Comparison of ENCODE assay signal across 23 cellular contexts in the genomic region with DNA sequence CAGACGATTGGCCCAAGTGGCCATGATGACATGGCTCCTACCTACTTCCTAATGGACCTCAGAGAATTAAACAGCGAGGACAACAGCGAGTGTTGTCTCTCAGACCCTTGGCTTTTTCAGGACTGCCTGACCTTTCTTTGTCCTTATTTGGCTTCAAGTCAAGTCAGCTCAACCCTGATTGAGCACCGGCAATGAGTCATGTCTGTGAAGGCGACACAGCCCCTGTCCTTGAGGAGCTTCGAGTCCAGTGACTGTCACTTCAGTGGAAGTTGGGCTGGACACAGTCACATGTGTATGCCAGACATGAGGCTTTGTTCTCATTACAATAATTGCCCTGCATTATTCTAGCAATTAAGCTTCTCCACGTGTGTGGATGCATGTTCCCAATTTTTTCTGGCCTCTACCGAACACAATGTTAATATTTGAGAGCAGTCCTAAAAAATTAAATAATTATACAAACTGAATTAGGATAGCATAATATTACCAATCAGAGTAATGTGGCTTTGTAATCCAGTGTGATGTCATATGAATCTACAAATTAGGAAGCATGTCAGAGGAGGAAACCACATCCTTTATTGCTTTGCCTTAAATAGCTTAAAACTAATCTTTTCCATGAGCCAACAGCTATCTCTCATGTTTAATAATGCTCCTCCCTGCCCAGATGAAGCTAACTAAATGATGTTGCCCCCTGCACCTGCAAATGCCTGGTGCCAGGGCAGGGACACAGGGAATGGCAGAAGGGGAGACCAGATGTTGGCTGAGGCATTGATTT.
DNase-seq lines count a peak whose midpoint lies in the region; ATAC-seq and TF ChIP-seq lines count a peak whose summit lies in the region.
"Had no signal": no experiment of that assay in that cellular context is flagged by ENCODE, and none has a peak within 500 bp of the region (broad histone marks: within the 10 kb centered on the region; RNA-seq: fewer than 3 reads in every experiment).

No MANE protein-coding gene starts in this region.

- H3K4me1 ChIP-seq in RWPE2 (ENCODE audit: insufficient read depth, poor library complexity, severe bottlenecking) (peaks cover 8% of the 10 kb centered on the region), neuronal stem cell (ENCODE audit: control insufficient read depth in 2 of 2, insufficient read depth in 1 of 2, low read depth in 1 of 2, low read length in 2 of 2) (no peaks in the 10 kb centered on the region)
- H3K4me1 ChIP-seq in naive thymus-derived CD4-positive, alpha-beta T cell (ENCODE audit: control insufficient read depth in 2 of 2, insufficient read depth in 2 of 2, low read length in 2 of 2) = no peaks in the 10 kb centered on the region
- H3K4me1 ChIP-seq: tibial artery had no signal

- H2BK12ac ChIP-seq in neuronal stem cell (ENCODE audit: low read length) = no peak overlapping the region

- ATAC-seq in RWPE2 (ENCODE audit: low read depth) = no peak
- ATAC-seq in naive thymus-derived CD4-positive, alpha-beta T cell = peak; percentile 43

- TF ChIP-seq CTCF in RWPE2 (IDR thresholded peaks at IDR 0.05; ENCODE audit: poor library complexity, severe bottlenecking) = no peak
- no peak for TF ChIP-seq CTCF in chondrocyte (IDR thresholded peaks at IDR 0.05)

- no peak overlapping the region for H3K14ac ChIP-seq in neuronal stem cell (ENCODE audit: low read length)

- CTCF ChIA-PET in naive thymus-derived CD4-positive, alpha-beta T cell (lab: Charles Lee) = interaction anchor here (0.6 to 1.0 kb wide), 2 partner anchors 128 to 307 kb away, joined by 3 read pairs; no protein-coding TSS in a partner anchor

- no peak overlapping the region for H3K9ac ChIP-seq in neuronal stem cell (ENCODE audit: low read depth, low read length, poor library complexity)

- no peak overlapping the region for H3K18ac ChIP-seq in neuronal stem cell (ENCODE audit: low read length)

- no peak overlapping the region for H2BK5ac ChIP-seq in neuronal stem cell (ENCODE audit: low read length)

- H3K23ac ChIP-seq in neuronal stem cell (ENCODE audit: low read depth, low read length, poor library complexity) = no peak overlapping the region

- no peak overlapping the region for H2AK5ac ChIP-seq in neuronal stem cell (ENCODE audit: low read depth, low read length)

- no CpG with 5 or more reads among the region's 8 CpGs for whole genome bisulfite sequencing in neuronal stem cell (ENCODE audit: extremely low coverage in 2 of 2, insufficient read length in 2 of 2, insufficient replicate concordance in 1 of 2), 2 donors

- no peaks in the 10 kb centered on the region for H3K36me3 ChIP-seq in RWPE2 (ENCODE audit: low read depth)
- no peaks in the 10 kb centered on the region for H3K36me3 ChIP-seq in naive thymus-derived CD4-positive, alpha-beta T cell (ENCODE audit: control insufficient read depth in 2 of 3, insufficient read depth in 3 of 3, low read length in 3 of 3)
- H3K36me3 ChIP-seq in neuronal stem cell (replicated peaks in 1 of 2; ENCODE audit: control insufficient read depth in 2 of 2, insufficient read depth in 2 of 2, low read length in 2 of 2) = no peaks in the 10 kb centered on the region
- H3K36me3 ChIP-seq: cardiac muscle cell, MG63, spleen, tibial artery had no signal

- H4K8ac ChIP-seq in neuronal stem cell (ENCODE audit: low read depth, low read length) = no peak overlapping the region

- DNase-seq in DMS53 (lab: John Stamatoyannopoulos, UW) (peak; percentile 35), DMS53 treated with DMSO at 0.1 percent for 48 hours (lab: John Stamatoyannopoulos, UW; ENCODE audit: unreplicated experiment) (no peak), Kasumi-1 (lab: John Stamatoyannopoulos, UW) (peak; percentile 33 to 50), RWPE2 (ENCODE audit: low spot score) (peak; percentile 51), chondrocyte (ENCODE audit: low spot score) (no peak), neuronal stem cell (ENCODE audit: low spot score) (no peak), NAMALWA (ENCODE audit: low spot score) (no peak)
- no peak for DNase-seq in naive thymus-derived CD4-positive, alpha-beta T cell
- DNase-seq: 8988T, COR-L47, kidney, MG63, NCI-H1694 treated with DMSO at 0.1 percent for 48 hours, NCI-H345, spleen, tibial artery had no signal

- H3K36me3 Mint-ChIP-seq in naive thymus-derived CD4-positive, alpha-beta T cell = no peaks in the 10 kb centered on the region
- no peaks in the 10 kb centered on the region for H3K36me3 Mint-ChIP-seq in chondrocyte (ENCODE audit: low read depth)
- H3K36me3 Mint-ChIP-seq: T-cell had no signal

- intact Hi-C loops in naive thymus-derived CD4-positive, alpha-beta T cell (cut with micrococcal nuclease) = loop anchor here (1.0 to 10.0 kb wide), 7 partner anchors 70 to 1748 kb away; partner anchors contain the start of genes FAM217B (in 1 of the 2) and PPP1R3D (in 1 of the 2)

- no peak overlapping the region for H3K4ac ChIP-seq in neuronal stem cell (ENCODE audit: low read length)

- no peak overlapping the region for H3K4me2 ChIP-seq in neuronal stem cell (ENCODE audit: insufficient read depth, low read length, poor library complexity, severe bottlenecking)

- POLR2A ChIA-PET in naive thymus-derived CD4-positive, alpha-beta T cell (lab: Charles Lee) = no interaction called here

- no peak overlapping the region for H3K4me3 Mint-ChIP-seq in naive thymus-derived CD4-positive, alpha-beta T cell
- H3K4me3 Mint-ChIP-seq in chondrocyte (ENCODE audit: unreplicated experiment) = no peak overlapping the region
- H3K4me3 Mint-ChIP-seq: activated CD4-positive, alpha-beta T cell treated with anti-CD3 and anti-CD28 coated beads for 36 hours had no signal

- no peak overlapping the region for H2BK120ac ChIP-seq in neuronal stem cell (ENCODE audit: low read depth, low read length)

- H3K27me3 ChIP-seq in RWPE2 (ENCODE audit: insufficient read depth, poor library complexity, severe bottlenecking) (no peaks in the 10 kb centered on the region), neuronal stem cell (ENCODE audit: control insufficient read depth in 3 of 3, insufficient read depth in 3 of 3, low read depth in 1 of 3, low read length in 3 of 3) (no peaks in the 10 kb centered on the region)
- H3K27me3 ChIP-seq in naive thymus-derived CD4-positive, alpha-beta T cell (ENCODE audit: control insufficient read depth in 2 of 2, insufficient read depth in 2 of 2, low read length in 2 of 2) = no peaks in the 10 kb centered on the region
- H3K27me3 ChIP-seq: cardiac muscle cell, MG63, spleen had no signal

- H3K27ac Mint-ChIP-seq in naive thymus-derived CD4-positive, alpha-beta T cell = no peak overlapping the region
- no peak overlapping the region for H3K27ac Mint-ChIP-seq in chondrocyte (ENCODE audit: unreplicated experiment)
- H3K27ac Mint-ChIP-seq: activated CD4-positive, alpha-beta T cell treated with anti-CD3 and anti-CD28 coated beads for 36 hours; activated T-cell treated with anti-CD3 and anti-CD28 coated beads, Interleukin-2, amount 50 U/mL, for 24 hours; stimulated activated naive CD8-positive, alpha-beta T cell treated with anti-CD3 and anti-CD28 coated beads, Interleukin-15, amount 100 ng/mL, for 72 hours; T-cell had no signal

- no peak overlapping the region for H4K91ac ChIP-seq in neuronal stem cell (ENCODE audit: low read depth, low read length, poor library complexity)

- H3K79me1 ChIP-seq in neuronal stem cell (ENCODE audit: low read depth, low read length) = no peaks in the 10 kb centered on the region

- peaks cover 0 to 27% (median 14%) of the 10 kb centered on the region in 7 donors for H3K4me1 Mint-ChIP-seq in naive thymus-derived CD4-positive, alpha-beta T cell
- H3K4me1 Mint-ChIP-seq in chondrocyte (ENCODE audit: low read depth) = no peaks in the 10 kb centered on the region
- H3K4me1 Mint-ChIP-seq: stimulated activated naive CD8-positive, alpha-beta T cell treated with anti-CD3 and anti-CD28 coated beads, Interleukin-15, amount 100 ng/mL, for 72 hours had no signal

- H3K27ac ChIP-seq in RWPE2 (ENCODE audit: poor library complexity, severe bottlenecking) (no peak overlapping the region), neuronal stem cell (replicated peaks; ENCODE audit: low read length) (no peak overlapping the region)
- no peak overlapping the region for H3K27ac ChIP-seq in naive thymus-derived CD4-positive, alpha-beta T cell (ENCODE audit: low read depth, low read length)
- H3K27ac ChIP-seq: cardiac muscle cell, RWPE1, tibial artery had no signal

- H2AFZ ChIP-seq in neuronal stem cell (ENCODE audit: low read length) = no peak overlapping the region

- H3K9me3 Mint-ChIP-seq in naive thymus-derived CD4-positive, alpha-beta T cell = peaks cover 0 to 1% (median 0%) of the 10 kb centered on the region in 11 donors
- no peaks in the 10 kb centered on the region for H3K9me3 Mint-ChIP-seq in chondrocyte (ENCODE audit: low read depth)
- H3K9me3 Mint-ChIP-seq: activated T-cell treated with anti-CD3 and anti-CD28 coated beads, Interleukin-2, amount 50 U/mL, for 24 hours; stimulated activated naive CD8-positive, alpha-beta T cell treated with anti-CD3 and anti-CD28 coated beads, Interleukin-15, amount 100 ng/mL, for 72 hours; T-cell had no signal

- H3K9me3 ChIP-seq in RWPE2 (ENCODE audit: severe bottlenecking) (no peaks in the 10 kb centered on the region), neuronal stem cell (replicated peaks in 1 of 2; ENCODE audit: control insufficient read depth in 2 of 2, insufficient read depth in 1 of 2, low read depth in 1 of 2, low read length in 2 of 2) (no peaks in the 10 kb centered on the region)
- H3K9me3 ChIP-seq in naive thymus-derived CD4-positive, alpha-beta T cell (ENCODE audit: control insufficient read depth in 2 of 3, low read length in 3 of 3) = no peaks in the 10 kb centered on the region
- H3K9me3 ChIP-seq: MG63, spleen, tibial artery had no signal

- H2BK15ac ChIP-seq in neuronal stem cell (ENCODE audit: low read length) = no peak overlapping the region

- H3K27me3 Mint-ChIP-seq in naive thymus-derived CD4-positive, alpha-beta T cell = peaks cover 0 to 6% (median 0%) of the 10 kb centered on the region in 5 donors
- H3K27me3 Mint-ChIP-seq in chondrocyte (ENCODE audit: low read depth) = no peaks in the 10 kb centered on the region
- H3K27me3 Mint-ChIP-seq: activated CD4-positive, alpha-beta T cell treated with anti-CD3 and anti-CD28 coated beads for 36 hours; activated T-cell treated with anti-CD3 and anti-CD28 coated beads, Interleukin-2, amount 50 U/mL, for 24 hours had no signal

- no peak overlapping the region for H3K4me3 ChIP-seq in RWPE2 (ENCODE audit: severe bottlenecking)
- H3K4me3 ChIP-seq in naive thymus-derived CD4-positive, alpha-beta T cell (ENCODE audit: low read length) = no peak overlapping the region
- no peak overlapping the region for H3K4me3 ChIP-seq in neuronal stem cell (ENCODE audit: low read length in 2 of 2)
- H3K4me3 ChIP-seq: cardiac muscle cell, lung, MG63 had no signal

Comparison
In these comparisons a context has a peak if more than half of its experiments do, and no peak if none do; other contexts are left out.
1. DNase-seq: peak in DMS53 (single experiment), Kasumi-1 (2 of 2) and RWPE2 (single experiment); none in DMS53 treated with DMSO at 0.1 percent for 48 hours (single experiment), naive thymus-derived CD4-positive, alpha-beta T cell (0 of 9), chondrocyte (single experiment), neuronal stem cell (single experiment) and NAMALWA (single experiment).